Comparison of ENCODE assay signal across 13 cellular contexts in the genomic region with DNA sequence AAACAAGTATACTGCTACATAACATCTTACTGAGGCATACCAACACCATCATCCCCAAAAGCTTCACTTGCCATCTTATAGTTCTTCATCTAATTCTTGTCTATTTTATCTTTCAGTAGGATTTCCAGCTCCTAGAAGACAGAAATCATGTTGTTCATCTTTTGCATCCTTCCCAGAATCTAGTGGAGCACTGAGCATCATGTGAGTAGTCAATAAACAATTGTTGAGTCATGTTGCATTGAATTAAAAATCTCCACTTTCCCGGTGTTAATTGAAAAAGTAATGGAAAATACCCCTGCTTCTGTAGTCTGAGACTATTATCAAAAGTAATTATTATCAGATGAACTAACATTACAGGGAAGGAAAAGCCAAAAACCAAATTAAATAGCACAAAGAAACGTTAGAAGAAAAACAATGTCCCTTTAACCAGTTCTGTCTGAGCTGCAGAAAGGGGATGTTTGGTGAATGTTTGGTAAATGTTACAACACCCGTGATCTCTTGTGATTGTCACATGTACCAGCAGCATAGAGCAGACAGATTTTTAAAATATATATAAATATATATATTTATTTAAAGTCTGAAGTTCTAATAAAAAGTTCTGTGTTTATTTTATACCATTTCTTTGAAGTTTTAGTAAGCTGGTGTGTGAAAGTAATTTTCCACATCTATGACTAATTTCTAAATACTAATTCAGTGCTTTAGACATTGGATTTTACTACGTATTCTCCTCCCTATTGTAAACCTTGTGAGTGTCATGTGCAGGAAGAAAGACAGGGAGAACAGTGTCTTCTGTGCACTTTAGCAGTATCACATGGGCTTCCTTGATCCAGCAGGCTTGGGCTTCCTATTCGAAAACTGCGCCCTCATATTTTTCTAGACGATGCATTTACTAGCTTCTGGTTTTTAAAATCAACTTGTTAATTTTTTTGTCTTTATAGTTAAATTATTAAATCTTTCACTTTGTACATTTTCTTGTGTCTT.
A peak's percentile ranks its signal among the peaks of the same experiment; 100 is the strongest.
DNase-seq lines count a peak whose midpoint lies in the region; ATAC-seq, FAIRE-seq and TF ChIP-seq lines count a peak whose summit lies in the region.
"Had no signal": no experiment of that assay in that cellular context is flagged by ENCODE, and none has a peak within 500 bp of the region (broad histone marks: within the 10 kb centered on the region; RNA-seq: fewer than 3 reads in every experiment).

No MANE protein-coding gene starts in this region.

- no peaks in the 10 kb centered on the region for H3K79me2 ChIP-seq in osteoblast (ENCODE audit: insufficient read depth, low read length)

- no peaks in the 10 kb centered on the region for H3K9me3 Mint-ChIP-seq in stimulated activated memory B cell treated with anti-CD40 and anti-IgM and Interleukin-4, amounts not matched to agents 10 μg/mL and 1 μg/mL and 100 μg/mL, for 72 hours
- H3K9me3 Mint-ChIP-seq: neural crest cell had no signal

- no peaks in the 10 kb centered on the region for H3K36me3 Mint-ChIP-seq in stimulated activated memory B cell treated with anti-CD40 and anti-IgM and Interleukin-4, amounts not matched to agents 10 μg/mL and 1 μg/mL and 100 μg/mL, for 72 hours

- WGBS in A549 (ENCODE audit: missing lambda C conversion rate), result 47% methylated on average over 7 of the region's 7 CpGs

- TF ChIP-seq CTCF in A549 (IDR thresholded peaks at IDR 0.05) (no peak), HL-60 (IDR thresholded peaks at IDR 0.05; ENCODE audit: insufficient read depth, low read length) (no peak), colonic mucosa (IDR thresholded peaks at IDR 0.05) (no peak), osteoblast (IDR thresholded peaks at IDR 0.05; ENCODE audit: extremely low read depth, low read depth, low read length) (no peak)

- no peaks in the 10 kb centered on the region for H3K36me3 ChIP-seq in colonic mucosa
- H3K36me3 ChIP-seq in osteoblast (ENCODE audit: insufficient read depth, low read length), result no peaks in the 10 kb centered on the region

- H3K27ac Mint-ChIP-seq in stimulated activated memory B cell treated with anti-CD40 and anti-IgM and Interleukin-4, amounts not matched to agents 10 μg/mL and 1 μg/mL and 100 μg/mL, for 72 hours, result no peak overlapping the region

- H3K4me2 ChIP-seq in A549 (0 out of 3 replicates have a peak overlapping the region, but pooled peaks have one; percentile 19), osteoblast (ENCODE audit: insufficient read depth, low read length) (no peak overlapping the region)

- H3K4me1 Mint-ChIP-seq in stimulated activated memory B cell treated with anti-CD40 and anti-IgM and Interleukin-4, amounts not matched to agents 10 μg/mL and 1 μg/mL and 100 μg/mL, for 72 hours, result peaks cover 12% of the 10 kb centered on the region
- H3K4me1 Mint-ChIP-seq: neural crest cell had no signal

- CTCF ChIA-PET in A549 (lab: Yijun Ruan, JAX), result interaction anchor here (0.9 kb wide), 1 partner anchor 55 kb away, joined by 3 read pairs; no protein-coding TSS in a partner anchor

- H3K9me3 ChIP-seq in A549 (no peaks in the 10 kb centered on the region), colonic mucosa (no peaks in the 10 kb centered on the region), osteoblast (ENCODE audit: low read depth, low read length) (no peaks in the 10 kb centered on the region)

- no peak for TF ChIP-seq RAD21 in A549 (conservative IDR thresholded peaks at IDR 0.05 in 1 of 2, IDR thresholded peaks at IDR 0.05 in 1 of 2)

- H3K4me1 ChIP-seq in A549 (no peaks in the 10 kb centered on the region), colonic mucosa (no peaks in the 10 kb centered on the region), osteoblast (ENCODE audit: insufficient read depth, low read length) (peaks cover 18% of the 10 kb centered on the region)

- no peaks in the 10 kb centered on the region for H3K27me3 Mint-ChIP-seq in stimulated activated memory B cell treated with anti-CD40 and anti-IgM and Interleukin-4, amounts not matched to agents 10 μg/mL and 1 μg/mL and 100 μg/mL, for 72 hours

- no peaks in the 10 kb centered on the region for H4K20me1 ChIP-seq in osteoblast (ENCODE audit: insufficient read depth, low read length)

- intact Hi-C loops in colonic mucosa (cut with DNase I), result no loop called here

- DNase-seq in A549 (ENCODE audit: low read depth in 1 of 2, low spot score in 1 of 2) (no peak), HL-60 (ENCODE audit: low read depth in 1 of 2, low spot score in 1 of 2) (peak in 1 of 2 experiments; percentile 36), colonic mucosa (no peak), osteoblast (ENCODE audit: insufficient read length, low spot score, missing footprints) (no peak), amniotic stem cell (lab: John Stamatoyannopoulos, UW) (no peak)
- DNase-seq: DMS53, NCI-H2029 treated with DMSO at 0.1 percent for 48 hours had no signal

- no peak for TF ChIP-seq EP300 in A549 (IDR thresholded peaks at IDR 0.05)

- H3K27me3 ChIP-seq in HL-60 (ENCODE audit: insufficient read depth, poor library complexity, severe bottlenecking) (no peaks in the 10 kb centered on the region), colonic mucosa (no peaks in the 10 kb centered on the region), osteoblast (ENCODE audit: insufficient read depth, low read length) (no peaks in the 10 kb centered on the region)

- H3K27ac ChIP-seq in A549 (no peak overlapping the region), HL-60 (replicated peaks) (peak overlapping the region; percentile 37), colonic mucosa (peak overlapping the region; percentile 47), osteoblast (ENCODE audit: low read depth, low read length) (peak overlapping the region; percentile 58)

- no peak for TF ChIP-seq POLR2A in A549 (IDR thresholded peaks at IDR 0.05; ENCODE audit: low read length)

- H2AFZ ChIP-seq in osteoblast (ENCODE audit: low read length), result no peak overlapping the region

- FAIRE-seq in A549 (lab: Jason Lieb, UNC), result no peak

- ATAC-seq in A549 (no peak), HG02610 (IDR thresholded peaks at IDR 0.05; ENCODE audit: unreplicated experiment) (no peak), HG03378 (IDR thresholded peaks at IDR 0.05; ENCODE audit: unreplicated experiment) (no peak)
- ATAC-seq in stimulated activated memory B cell treated with anti-CD40 and anti-IgM and Interleukin-4, amounts not matched to agents 10 μg/mL and 1 μg/mL and 100 μg/mL, for 72 hours, result no peak
- ATAC-seq: left lobe of liver, Right ventricle myocardium inferior had no signal

- POLR2A ChIA-PET in A549 (lab: Yijun Ruan, JAX), result interaction anchor here (0.6 kb wide), 1 partner anchor 144 kb away, joined by 3 read pairs; no protein-coding TSS in a partner anchor

- H3K9ac ChIP-seq in colonic mucosa (ENCODE audit: low read depth in 2 of 2, low read length in 2 of 2), result no peak overlapping the region

- no peak overlapping the region for H3K4me3 ChIP-seq in A549
- no peak overlapping the region for H3K4me3 ChIP-seq in HL-60 (replicated peaks; ENCODE audit: insufficient read depth, low read length)
- no peak overlapping the region for H3K4me3 ChIP-seq in colonic mucosa
- H3K4me3 ChIP-seq in osteoblast (ENCODE audit: insufficient read depth, low read length), result no peak overlapping the region

- no peak overlapping the region for H3K4me3 Mint-ChIP-seq in stimulated activated memory B cell treated with anti-CD40 and anti-IgM and Interleukin-4, amounts not matched to agents 10 μg/mL and 1 μg/mL and 100 μg/mL, for 72 hours
- H3K4me3 Mint-ChIP-seq: neural crest cell had no signal

TF ChIP-seq in A549, 52 proteins besides CTCF, POLR2A, EP300 and RAD21:
- no peak for TF ChIP-seq ZSCAN20 (CRISPR knock-in tag; IDR thresholded peaks at IDR 0.05)
- TF ChIP-seq, protein P1, sequence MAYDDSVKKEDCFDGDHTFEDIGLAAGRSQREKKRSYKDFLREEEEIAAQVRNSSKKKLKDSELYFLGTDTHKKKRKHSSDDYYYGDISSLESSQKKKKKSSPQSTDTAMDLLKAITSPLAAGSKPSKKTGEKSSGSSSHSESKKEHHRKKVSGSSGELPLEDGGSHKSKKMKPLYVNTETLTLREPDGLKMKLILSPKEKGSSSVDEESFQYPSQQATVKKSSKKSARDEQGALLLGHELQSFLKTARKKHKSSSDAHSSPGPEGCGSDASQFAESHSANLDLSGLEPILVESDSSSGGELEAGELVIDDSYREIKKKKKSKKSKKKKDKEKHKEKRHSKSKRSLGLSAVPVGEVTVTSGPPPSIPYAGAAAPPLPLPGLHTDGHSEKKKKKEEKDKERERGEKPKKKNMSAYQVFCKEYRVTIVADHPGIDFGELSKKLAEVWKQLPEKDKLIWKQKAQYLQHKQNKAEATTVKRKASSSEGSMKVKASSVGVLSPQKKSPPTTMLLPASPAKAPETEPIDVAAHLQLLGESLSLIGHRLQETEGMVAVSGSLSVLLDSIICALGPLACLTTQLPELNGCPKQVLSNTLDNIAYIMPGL (CRISPR knock-in tag; IDR thresholded peaks at IDR 0.05; ENCODE audit: borderline replicate concordance), result no peak
- no peak for TF ChIP-seq CHD4 (IDR thresholded peaks at IDR 0.05; ENCODE audit: borderline replicate concordance)
- TF ChIP-seq, protein P2, sequence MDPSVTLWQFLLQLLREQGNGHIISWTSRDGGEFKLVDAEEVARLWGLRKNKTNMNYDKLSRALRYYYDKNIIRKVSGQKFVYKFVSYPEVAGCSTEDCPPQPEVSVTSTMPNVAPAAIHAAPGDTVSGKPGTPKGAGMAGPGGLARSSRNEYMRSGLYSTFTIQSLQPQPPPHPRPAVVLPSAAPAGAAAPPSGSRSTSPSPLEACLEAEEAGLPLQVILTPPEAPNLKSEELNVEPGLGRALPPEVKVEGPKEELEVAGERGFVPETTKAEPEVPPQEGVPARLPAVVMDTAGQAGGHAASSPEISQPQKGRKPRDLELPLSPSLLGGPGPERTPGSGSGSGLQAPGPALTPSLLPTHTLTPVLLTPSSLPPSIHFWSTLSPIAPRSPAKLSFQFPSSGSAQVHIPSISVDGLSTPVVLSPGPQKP (IDR thresholded peaks at IDR 0.05; ENCODE audit: low read depth, low read length), result no peak
- TF ChIP-seq RCOR1 (IDR thresholded peaks at IDR 0.05; ENCODE audit: low read depth, low read length), result no peak
- no peak for TF ChIP-seq RFX5 (IDR thresholded peaks at IDR 0.05)
- TF ChIP-seq FOSB (CRISPR knock-in tag; IDR thresholded peaks at IDR 0.05), result no peak
- TF ChIP-seq, protein P3, sequence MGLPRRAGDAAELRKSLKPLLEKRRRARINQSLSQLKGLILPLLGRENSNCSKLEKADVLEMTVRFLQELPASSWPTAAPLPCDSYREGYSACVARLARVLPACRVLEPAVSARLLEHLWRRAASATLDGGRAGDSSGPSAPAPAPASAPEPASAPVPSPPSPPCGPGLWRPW (IDR thresholded peaks at IDR 0.05), result no peak
- no peak for TF ChIP-seq HOXB5 (CRISPR knock-in tag; IDR thresholded peaks at IDR 0.05)
- TF ChIP-seq EHMT2 (IDR thresholded peaks at IDR 0.05; ENCODE audit: low read depth), result no peak
- TF ChIP-seq GATA3 (IDR thresholded peaks at IDR 0.05; ENCODE audit: borderline replicate concordance), result no peak
- no peak for TF ChIP-seq MAZ (IDR thresholded peaks at IDR 0.05; ENCODE audit: borderline replicate concordance, low read depth, low read length)
- TF ChIP-seq HOXB13 (CRISPR knock-in tag; IDR thresholded peaks at IDR 0.05; ENCODE audit: low read depth), result no peak

Comparison
In these comparisons a context has a peak if more than half of its experiments do, and no peak if none do; other contexts are left out.
1. H3K27ac ChIP-seq: peak in HL-60 (single experiment), colonic mucosa (single experiment) and osteoblast (single experiment); none in A549 (0 of 2).